ENCODE assay signal across 10 cellular contexts in genomic region chr16:22161999-22162657, GRCh38. TPM values are rescaled to one million over a fixed set of nuclear protein-coding genes. Genes with fewer than 3 reads are reported as not detected.
A peak's percentile ranks its signal among the peaks of the same experiment; 100 is the strongest.
DNase-seq lines count a peak whose midpoint lies in the region; ATAC-seq and TF ChIP-seq lines count a peak whose summit lies in the region.
"Had no signal": no experiment of that assay in that cellular context is flagged by ENCODE, and none has a peak within 500 bp of the region (broad histone marks: within the 10 kb centered on the region; RNA-seq: fewer than 3 reads in every experiment).

TSS of gene SDR42E2 (plus strand) at chr16:22162506. CDS start at chr16:22165583, 3,077 bp downstream.

- TF ChIP-seq POLR2A in erythroblast (IDR thresholded peaks at IDR 0.05; ENCODE audit: low read length), result no peak

- no peak for TF ChIP-seq RAD21 in neural cell (conservative IDR thresholded peaks at IDR 0.05)

- H3K27me3 ChIP-seq in CD8-positive, alpha-beta memory T cell (ENCODE audit: insufficient read depth, low read length, poor library complexity, severe bottlenecking), result peaks cover 13% of the 10 kb centered on the region
- H3K27me3 ChIP-seq in neural cell (ENCODE audit: insufficient read depth, low read depth, low read length), result peaks cover 20% of the 10 kb centered on the region
- H3K27me3 ChIP-seq: Peyer's patch had no signal

- H3K4me1 Mint-ChIP-seq in CD8-positive, alpha-beta memory T cell, result peaks cover 11 to 12% (median 11%) of the 10 kb centered on the region in 3 donors
- H3K4me1 Mint-ChIP-seq in activated naive CD8-positive, alpha-beta T cell treated with anti-CD3 and anti-CD28 coated beads for 36 hours, result peaks cover 3% of the 10 kb centered on the region

- in situ Hi-C loops in KBM-7 (cut with MboI; ENCODE audit: low pct_unique_long_range_greater_than_20kb, low sequenced_read_pairs), result no loop called here

- no peaks in the 10 kb centered on the region for H3K79me2 ChIP-seq in neural cell (replicated peaks; ENCODE audit: insufficient read depth, low read length)

- ATAC-seq in GM18519 (IDR thresholded peaks at IDR 0.05; ENCODE audit: low FRiP score, unreplicated experiment), result no peak

- H3K4me1 ChIP-seq in CD8-positive, alpha-beta memory T cell (ENCODE audit: insufficient read depth, low read length), result no peaks in the 10 kb centered on the region

- peak within 1 kb of the TSS in 2 of 8 donors; percentile 0 to 5 for H3K27ac Mint-ChIP-seq in CD8-positive, alpha-beta memory T cell
- H3K27ac Mint-ChIP-seq in activated naive CD8-positive, alpha-beta T cell treated with anti-CD3 and anti-CD28 coated beads for 36 hours, result no peak within 1 kb of the TSS

- peaks cover 11 to 25% of the 10 kb centered on the region in 2 donors for H3K27me3 Mint-ChIP-seq in CD8-positive, alpha-beta memory T cell
- H3K27me3 Mint-ChIP-seq in activated naive CD8-positive, alpha-beta T cell treated with anti-CD3 and anti-CD28 coated beads for 36 hours, result peaks cover 12% of the 10 kb centered on the region

- H3K9me3 ChIP-seq in CD8-positive, alpha-beta memory T cell (ENCODE audit: low read length), result no peaks in the 10 kb centered on the region
- H3K9me3 ChIP-seq in neural cell (ENCODE audit: low read length), result no peaks in the 10 kb centered on the region
- H3K9me3 ChIP-seq: Peyer's patch had no signal

- H3K36me3 ChIP-seq in CD8-positive, alpha-beta memory T cell (ENCODE audit: insufficient read depth, low read length), result no peaks in the 10 kb centered on the region
- H3K36me3 ChIP-seq in neural cell (ENCODE audit: insufficient read depth, low read length), result no peaks in the 10 kb centered on the region
- H3K36me3 ChIP-seq: Peyer's patch had no signal

- peak within 1 kb of the TSS; percentile 39 for H3K4me3 ChIP-seq in CD8-positive, alpha-beta memory T cell (ENCODE audit: low read length)
- H3K4me3 ChIP-seq in neural cell (ENCODE audit: low read length), result peak within 1 kb of the TSS; percentile 54

- POLR2A ChIA-PET in CD8-positive, alpha-beta memory T cell (lab: Charles Lee), result no interaction called here

- no peak within 1 kb of the TSS for H3K27ac ChIP-seq in CD8-positive, alpha-beta memory T cell (ENCODE audit: low read depth, low read length)
- no peak within 1 kb of the TSS for H3K27ac ChIP-seq in neural cell (ENCODE audit: low read length)
- H3K27ac ChIP-seq: Peyer's patch had no signal

- no peaks in the 10 kb centered on the region for H3K9me2 ChIP-seq in neural cell (ENCODE audit: insufficient read depth, low read length)

- no peaks in the 10 kb centered on the region for H3K9me3 Mint-ChIP-seq in CD8-positive, alpha-beta memory T cell
- H3K9me3 Mint-ChIP-seq in activated naive CD8-positive, alpha-beta T cell treated with anti-CD3 and anti-CD28 coated beads for 36 hours, result no peaks in the 10 kb centered on the region

- no peak for TF ChIP-seq CTCF in neural cell (IDR thresholded peaks at IDR 0.05; ENCODE audit: poor library complexity, severe bottlenecking)

- no peak within 1 kb of the TSS for H3K9ac ChIP-seq in neural cell (ENCODE audit: low read length)

- H2AFZ ChIP-seq in neural cell (ENCODE audit: low read depth, low read length), result no peak within 1 kb of the TSS

- DNase-seq in CD8-positive, alpha-beta memory T cell, result peak; percentile 17 to 56 (median 32)
- peak; percentile 22 for DNase-seq in NCI-H748 treated with DMSO at 0.1 percent for 48 hours (lab: John Stamatoyannopoulos, UW)
- DNase-seq in activated naive CD8-positive, alpha-beta T cell treated with anti-CD3 and anti-CD28 coated beads for 36 hours, result peak; percentile 46
- no peak for DNase-seq in ureter (ENCODE audit: low spot score)
- no peak for DNase-seq in erythroblast (lab: John Stamatoyannopoulos, UW)
- DNase-seq in KBM-7, result no peak
- DNase-seq: hippocampal formation had no signal

- H3F3A ChIP-seq in neural cell (ENCODE audit: insufficient read depth, low read length, poor library complexity, severe bottlenecking), result no peaks in the 10 kb centered on the region

- no peak for TF ChIP-seq EP300 in neural cell (conservative IDR thresholded peaks at IDR 0.05; ENCODE audit: poor library complexity, severe bottlenecking)

- peak within 1 kb of the TSS in 6 of 7 donors; percentile 50 to 68 (median 62) for H3K4me3 Mint-ChIP-seq in CD8-positive, alpha-beta memory T cell
- no peak within 1 kb of the TSS for H3K4me3 Mint-ChIP-seq in activated naive CD8-positive, alpha-beta T cell treated with anti-CD3 and anti-CD28 coated beads for 36 hours

- no peak within 1 kb of the TSS for H3K4me2 ChIP-seq in neural cell (ENCODE audit: low read length)

- peaks cover 0 to 4% (median 0%) of the 10 kb centered on the region in 3 donors for H3K36me3 Mint-ChIP-seq in CD8-positive, alpha-beta memory T cell
- no peaks in the 10 kb centered on the region for H3K36me3 Mint-ChIP-seq in activated naive CD8-positive, alpha-beta T cell treated with anti-CD3 and anti-CD28 coated beads for 36 hours

- CTCF ChIA-PET in CD8-positive, alpha-beta memory T cell (lab: Charles Lee), result no interaction called here

- H4K20me1 ChIP-seq in neural cell (ENCODE audit: insufficient read depth), result no peaks in the 10 kb centered on the region

TF ChIP-seq in neural cell, 6 proteins besides CTCF, POLR2A, EP300 and RAD21:
- TF ChIP-seq REST (IDR thresholded peaks at IDR 0.05; ENCODE audit: borderline replicate concordance), result no peak
- no peak for TF ChIP-seq MXI1 (conservative IDR thresholded peaks at IDR 0.05; ENCODE audit: poor library complexity, severe bottlenecking)
- no peak for TF ChIP-seq POLR2AphosphoS5 (IDR thresholded peaks at IDR 0.05)
- no peak for TF ChIP-seq TAF1 (IDR thresholded peaks at IDR 0.05; ENCODE audit: low read depth)
- no peak for TF ChIP-seq EZH2 (IDR thresholded peaks at IDR 0.05; ENCODE audit: borderline replicate concordance, insufficient read depth, low read length, poor library complexity, severe bottlenecking)
- no peak for TF ChIP-seq SMC3 (conservative IDR thresholded peaks at IDR 0.05; ENCODE audit: poor library complexity)

RNA-seq across cellular contexts. Expression of gene SDR42E2, which starts in this region (rescaled TPM):
- under 1 TPM in 1 of 2 experiments, not detected in 1; 0.11 TPM for total RNA-seq in CD8-positive, alpha-beta memory T cell
- 0.92 TPM for polyA plus RNA-seq in CD8-positive, alpha-beta memory T cell
- not detected for total RNA-seq in activated naive CD8-positive, alpha-beta T cell treated with anti-CD3 and anti-CD28 coated beads for 36 hours
- polyA plus RNA-seq in neural cell, result not detected in 2 replicates
- polyA minus RNA-seq in neural cell, result not detected in 2 replicates
- total RNA-seq in ureter, result 0.18 TPM
- total RNA-seq: Peyer's patch had no signal

Comparison
In these comparisons a context has a peak if more than half of its experiments do, and no peak if none do; other contexts are left out.
1. Peak in DNase-seq and H3K4me3 ChIP-seq in CD8-positive, alpha-beta memory T cell; RNA of the gene not detected or under 1 TPM.
2. Peak in DNase-seq in activated naive CD8-positive, alpha-beta T cell treated with anti-CD3 and anti-CD28 coated beads for 36 hours; RNA of the gene not detected or under 1 TPM.